In the genomic region with DNA sequence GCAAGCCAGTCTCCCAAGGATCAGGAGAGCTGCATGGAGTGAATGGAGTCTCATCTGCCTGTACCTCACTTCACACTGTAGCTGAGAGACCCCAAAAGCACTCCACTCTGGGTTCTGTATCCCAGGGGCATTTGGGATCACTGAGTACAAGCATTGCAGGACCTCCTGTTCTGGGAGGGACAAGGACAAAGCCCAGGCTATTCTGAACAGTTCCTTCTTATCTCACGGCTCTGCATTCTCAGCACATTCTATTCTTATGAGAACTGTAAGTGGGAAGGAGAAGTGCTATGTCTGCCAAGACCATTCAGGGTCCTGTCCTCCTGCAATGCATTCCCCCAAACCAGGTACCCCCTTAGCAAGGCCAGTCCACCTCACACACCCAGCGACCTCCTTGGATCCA, we compare ENCODE assay signal across 32 cellular contexts.
"Had no signal": no experiment of that assay in that cellular context is flagged by ENCODE, and none has a peak within 500 bp of the region (broad histone marks: within the 10 kb centered on the region; RNA-seq: fewer than 3 reads in every experiment).

No MANE protein-coding gene starts in this region.

- H3K4me1 Mint-ChIP-seq: activated naive CD4-positive, alpha-beta T cell treated with anti-CD3 and anti-CD28 coated beads, Interleukin-2, amount 50 U/mL, for 24 hours; central memory CD8-positive, alpha-beta T cell; T-helper 17 cell; WTC11 had no signal

- H3K27ac Mint-ChIP-seq: activated CD8-positive, alpha-beta T cell treated with anti-CD3 and anti-CD28 coated beads, Interleukin-2, amount 10 ng/mL, durations not matched to agents 7 days and 5 days; activated naive CD4-positive, alpha-beta T cell treated with anti-CD3 and anti-CD28 coated beads, Interleukin-2, amount 50 U/mL, for 24 hours; activated T-cell treated with anti-CD3 and anti-CD28 coated beads, Interleukin-2, amount 50 U/mL, for 24 hours; activated T-helper 1 cell treated with anti-CD3 and anti-CD28 coated beads, Interleukin-12 subunit alpha, Interleukin-12 subunit beta, Interleukin-2, Interleukin-4 antibody, amounts not matched to agents 30 ng/mL and 10 ng/mL and 1 ng/mL, durations not matched to agents 14 hours and 24 hours and 36 hours; T-helper 17 cell; WTC11 had no signal

- H3K36me3 ChIP-seq: ascending aorta, SJSA1 had no signal

- H3K4me1 ChIP-seq: ascending aorta, body of pancreas, SJSA1 had no signal

- DNase-seq: activated CD4-positive, alpha-beta T cell treated with anti-CD3 and anti-CD28 coated beads for 48 hours; activated CD4-positive, alpha-beta T cell treated with anti-CD3 and anti-CD28 coated beads, Interleukin-2, amount 50 U/mL, for 4 hours; activated CD4-positive, CD25-positive, alpha-beta regulatory T cell treated with anti-CD3 and anti-CD28 coated beads, Interleukin-2, amount 50 U/mL, for 72 hours; activated CD8-positive, alpha-beta memory T cell treated with anti-CD3 and anti-CD28 coated beads, Interleukin-2, amount 50 U/mL, for 48 hours; activated CD8-positive, alpha-beta T cell treated with anti-CD3 and anti-CD28 coated beads, Interleukin-2, amount 10 ng/mL, durations not matched to agents 7 days and 5 days; activated effector memory CD4-positive, alpha-beta T cell treated with Interleukin-2 at 50 U/mL for 16 hours; activated naive CD4-positive, alpha-beta T cell; activated T-cell treated with anti-CD3 and anti-CD28 coated beads, Interleukin-2, amount 50 U/mL, for 24 hours; amniotic stem cell; body of pancreas; MV-4-11; NCI-H1092 treated with DMSO at 0.1 percent for 48 hours; NCI-H1436; NCI-H1694 treated with DMSO at 0.1 percent for 48 hours; NCI-H2081; NCI-H510A treated with DMSO at 0.1 percent for 48 hours; NCI-H69; NK-92 treated with Interleukin-12 subunit alpha and Interleukin-12 subunit beta, amount 100 ng/mL, for 24 hours; OCI-M1; RPMI8226; SHP77; T-helper 17 cell; T-helper 9 cell had no signal

- H3K9me3 Mint-ChIP-seq: activated naive CD4-positive, alpha-beta T cell treated with anti-CD3 and anti-CD28 coated beads, Interleukin-2, amount 50 U/mL, for 24 hours; activated T-cell treated with anti-CD3 and anti-CD28 coated beads, Interleukin-2, amount 50 U/mL, for 24 hours; activated T-helper 1 cell treated with anti-CD3 and anti-CD28 coated beads, Interleukin-12 subunit alpha, Interleukin-12 subunit beta, Interleukin-2, Interleukin-4 antibody, amounts not matched to agents 30 ng/mL and 10 ng/mL and 1 ng/mL, durations not matched to agents 14 hours and 24 hours and 36 hours; central memory CD8-positive, alpha-beta T cell; WTC11 had no signal

- ATAC-seq: activated CD8-positive, alpha-beta T cell treated with anti-CD3 and anti-CD28 coated beads, Interleukin-2, amount 10 ng/mL, durations not matched to agents 7 days and 5 days; body of pancreas; Panc1; SK-N-SH treated with all-trans-retinoic acid at 6 μM for 48 hours; T-helper 17 cell; WTC11 had no signal

- H3K27ac ChIP-seq: ascending aorta, body of pancreas, KMS-11, SJSA1 had no signal

- H3K4me3 Mint-ChIP-seq: activated CD8-positive, alpha-beta T cell treated with anti-CD3 and anti-CD28 coated beads, Interleukin-2, amount 10 ng/mL, durations not matched to agents 7 days and 5 days; activated naive CD4-positive, alpha-beta T cell treated with anti-CD3 and anti-CD28 coated beads, Interleukin-2, amount 50 U/mL, for 24 hours; activated T-cell treated with anti-CD3 and anti-CD28 coated beads, Interleukin-2, amount 50 U/mL, for 24 hours; activated T-helper 1 cell treated with anti-CD3 and anti-CD28 coated beads, Interleukin-12 subunit alpha, Interleukin-12 subunit beta, Interleukin-2, Interleukin-4 antibody, amounts not matched to agents 30 ng/mL and 10 ng/mL and 1 ng/mL, durations not matched to agents 14 hours and 24 hours and 36 hours; central memory CD8-positive, alpha-beta T cell; T-helper 17 cell; WTC11 had no signal

- H3K36me3 Mint-ChIP-seq: activated naive CD4-positive, alpha-beta T cell treated with anti-CD3 and anti-CD28 coated beads, Interleukin-2, amount 50 U/mL, for 24 hours; WTC11 had no signal

- H3K9me3 ChIP-seq: ascending aorta, body of pancreas, SJSA1 had no signal

- H3K27me3 ChIP-seq: ascending aorta, body of pancreas, SJSA1 had no signal

- H3K4me3 ChIP-seq: ascending aorta, body of pancreas, SJSA1 had no signal
